ENCODE assay signal across 8 cellular contexts in the genomic region with DNA sequence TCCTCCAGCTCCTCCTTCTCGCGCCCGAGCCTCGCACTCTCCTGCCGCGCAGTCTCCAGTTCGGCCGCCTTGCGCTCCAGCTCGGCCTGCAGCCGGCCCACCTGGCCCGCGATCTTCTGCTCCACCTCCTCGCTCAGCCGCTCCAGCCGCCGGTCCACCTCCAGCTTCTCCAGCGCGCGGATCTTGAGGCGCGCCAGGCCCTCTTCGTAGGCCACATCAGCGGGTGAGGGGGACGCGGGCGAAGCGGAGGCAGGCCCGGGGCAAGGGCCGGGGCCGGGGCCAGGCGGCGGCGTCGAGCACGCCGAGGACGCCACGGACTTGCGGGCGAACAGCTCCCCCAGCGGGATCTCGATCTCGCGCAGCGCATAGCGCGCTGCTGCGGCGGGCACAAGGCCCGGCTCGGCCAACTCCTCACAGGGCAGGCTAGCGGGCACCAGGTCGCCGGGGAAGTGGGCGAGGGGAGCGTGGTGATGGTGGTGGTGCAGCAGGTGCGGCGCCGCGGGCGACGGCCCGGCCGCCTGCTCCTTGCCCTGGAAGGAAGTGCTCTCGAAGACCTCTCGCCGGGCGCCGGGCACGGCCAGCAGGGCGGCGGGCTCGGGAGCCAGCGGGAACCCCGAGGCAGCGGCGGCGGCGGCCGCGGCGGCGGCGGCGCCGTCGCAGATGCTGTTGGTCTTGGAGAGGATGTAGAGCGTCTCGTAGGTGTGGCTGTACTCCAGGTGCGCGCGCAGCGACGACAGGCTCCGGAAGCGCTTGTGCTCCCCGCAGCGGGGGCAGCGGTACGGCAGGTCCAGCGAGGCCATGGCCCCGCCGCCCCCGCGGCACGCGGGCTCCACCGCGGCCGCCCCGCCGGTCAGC. TPM values are rescaled to one million over a fixed set of nuclear protein-coding genes. Genes with fewer than 3 reads are reported as not detected.
DNase-seq lines count a peak whose midpoint lies in the region; ATAC-seq and TF ChIP-seq lines count a peak whose summit lies in the region.

No MANE protein-coding gene starts in this region.

- peak; percentile 90 for DNase-seq in LoVo (ENCODE audit: low spot score)
- DNase-seq in chondrocyte (ENCODE audit: low spot score), result no peak
- peak; percentile 19 for DNase-seq in myocyte (ENCODE audit: low read depth)
- DNase-seq in stimulated activated naive CD8-positive, alpha-beta T cell treated with anti-CD3 and anti-CD28 coated beads, Interleukin-15, amount 100 ng/mL, for 72 hours, result peak; percentile 63 to 72
- no peak for DNase-seq in OCI-M1 (lab: John Stamatoyannopoulos, UW)

- peak overlapping the region; percentile 93 for H3K27ac ChIP-seq in 22Rv1

- ATAC-seq in GM19397 (IDR thresholded peaks at IDR 0.05; ENCODE audit: unreplicated experiment), result peak; percentile 45
- ATAC-seq in activated CD4-positive, CD25-positive, alpha-beta regulatory T cell treated with anti-CD3 and anti-CD28 coated beads, Interleukin-2, amount 50 U/mL, for 24 hours, result peak; percentile 89 to 91
- peak; percentile 92 for ATAC-seq in stimulated activated naive CD8-positive, alpha-beta T cell treated with anti-CD3 and anti-CD28 coated beads, Interleukin-15, amount 100 ng/mL, for 72 hours

- no peak overlapping the region for H3K4me3 Mint-ChIP-seq in chondrocyte (ENCODE audit: unreplicated experiment)
- H3K4me3 Mint-ChIP-seq in stimulated activated naive CD8-positive, alpha-beta T cell treated with anti-CD3 and anti-CD28 coated beads, Interleukin-15, amount 100 ng/mL, for 72 hours, result peak overlapping the region; percentile 17 to 27

- H3K27me3 Mint-ChIP-seq in chondrocyte (ENCODE audit: low read depth), result peaks cover 42% of the 10 kb centered on the region
- H3K27me3 Mint-ChIP-seq in stimulated activated naive CD8-positive, alpha-beta T cell treated with anti-CD3 and anti-CD28 coated beads, Interleukin-15, amount 100 ng/mL, for 72 hours, result no peaks in the 10 kb centered on the region

- H3K4me1 Mint-ChIP-seq in chondrocyte (ENCODE audit: low read depth), result peaks cover 5% of the 10 kb centered on the region
- peaks cover 20% of the 10 kb centered on the region for H3K4me1 Mint-ChIP-seq in stimulated activated naive CD8-positive, alpha-beta T cell treated with anti-CD3 and anti-CD28 coated beads, Interleukin-15, amount 100 ng/mL, for 72 hours

- peaks cover 13% of the 10 kb centered on the region for H3K36me3 Mint-ChIP-seq in chondrocyte (ENCODE audit: low read depth)

- H3K27ac Mint-ChIP-seq in chondrocyte (ENCODE audit: unreplicated experiment), result no peak overlapping the region
- no peak overlapping the region for H3K27ac Mint-ChIP-seq in stimulated activated naive CD8-positive, alpha-beta T cell treated with anti-CD3 and anti-CD28 coated beads, Interleukin-15, amount 100 ng/mL, for 72 hours

- TF ChIP-seq CTCF in 22Rv1 (IDR thresholded peaks at IDR 0.05) (peak; percentile 71), chondrocyte (IDR thresholded peaks at IDR 0.05) (peak; percentile 60)

- peaks cover 3% of the 10 kb centered on the region for H3K9me3 Mint-ChIP-seq in chondrocyte (ENCODE audit: low read depth)
- H3K9me3 Mint-ChIP-seq in stimulated activated naive CD8-positive, alpha-beta T cell treated with anti-CD3 and anti-CD28 coated beads, Interleukin-15, amount 100 ng/mL, for 72 hours, result no peaks in the 10 kb centered on the region

RNA-seq across cellular contexts. Expression of a gene that starts 15.2 kb away (rescaled TPM):
- 1.6 to 4.0 TPM (median 3.6 TPM) in 3 replicates for total RNA-seq in chondrocyte
- 2.6 and 7.3 TPM in 2 replicates for total RNA-seq in myocyte
- polyA plus RNA-seq in myocyte (2012), result 3.5 TPM

RNA-seq across cellular contexts. Expression of a gene that starts 24.3 kb away (rescaled TPM):
- total RNA-seq in chondrocyte (not detected in 3 replicates), myocyte (not detected in 2 replicates)
- not detected for polyA plus RNA-seq in myocyte (2012)

RNA-seq across cellular contexts. Expression of a gene that starts 35.0 kb away (rescaled TPM):
- total RNA-seq in chondrocyte (182 to 214 TPM (median 192 TPM) in 3 replicates), myocyte (425 and 436 TPM in 2 replicates)
- polyA plus RNA-seq in myocyte (2012), result 243 TPM

RNA-seq across cellular contexts. Expression of a gene that starts 36.0 kb away (rescaled TPM):
- 21.7 to 32.4 TPM (median 23.0 TPM) in 3 replicates for total RNA-seq in chondrocyte
- 101 and 102 TPM in 2 replicates for total RNA-seq in myocyte
- 61.5 TPM for polyA plus RNA-seq in myocyte (2012)

RNA-seq across cellular contexts. Expression of a gene that starts 55.0 kb away (rescaled TPM):
- total RNA-seq in chondrocyte (10.0 to 12.6 TPM (median 11.7 TPM) in 3 replicates), myocyte (18.9 and 20.0 TPM in 2 replicates)
- polyA plus RNA-seq in myocyte (2012), result 22.9 TPM

Comparison
In these comparisons a context has a peak if more than half of its experiments do, and no peak if none do; other contexts are left out.
1. DNase-seq: peak in LoVo (single experiment), myocyte (single experiment) and stimulated activated naive CD8-positive, alpha-beta T cell treated with anti-CD3 and anti-CD28 coated beads, Interleukin-15, amount 100 ng/mL, for 72 hours (2 of 2); none in chondrocyte (single experiment) and OCI-M1 (single experiment).
2. Peak in every context shown above with its lines, with median percentiles within 50 percentile points of each other: ATAC-seq.